ENCODE assay signal across 16 cellular contexts in the genomic region with DNA sequence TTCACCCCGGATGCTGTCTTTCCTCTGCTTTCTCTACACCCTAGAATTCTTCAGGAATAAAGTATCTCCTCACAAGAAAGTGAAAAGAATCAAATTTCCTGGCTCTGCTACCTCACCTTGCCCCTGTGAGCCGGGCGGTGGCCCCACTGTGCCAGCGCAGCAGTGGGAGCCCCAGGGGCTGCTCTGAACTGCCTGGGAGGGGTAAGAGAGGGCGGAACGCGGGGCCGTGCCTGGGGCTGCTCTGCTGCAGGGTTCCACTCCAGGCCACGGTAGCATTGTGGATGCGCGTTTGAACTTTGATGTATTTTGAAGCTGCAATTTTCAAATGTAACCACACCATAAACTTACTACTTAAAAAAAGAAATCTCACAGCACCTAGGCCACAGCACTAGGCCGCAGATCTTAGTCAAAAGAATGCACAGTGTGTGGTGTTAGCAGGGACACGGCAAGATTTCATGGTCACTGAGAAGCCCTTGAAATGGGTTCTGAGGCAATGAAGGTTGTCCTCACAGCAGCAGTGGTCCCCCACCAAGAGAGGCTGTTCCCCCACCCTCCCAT.
"Had no signal": no experiment of that assay in that cellular context is flagged by ENCODE, and none has a peak within 500 bp of the region (broad histone marks: within the 10 kb centered on the region; RNA-seq: fewer than 3 reads in every experiment).

No MANE protein-coding gene starts in this region.

- H3K4me3 Mint-ChIP-seq: stimulated activated memory B cell treated with anti-CD40 and anti-IgM and Interleukin-4, amounts not matched to agents 10 μg/mL and 1 μg/mL and 100 μg/mL, for 72 hours had no signal

- H3K9me3 Mint-ChIP-seq: stimulated activated memory B cell treated with anti-CD40 and anti-IgM and Interleukin-4, amounts not matched to agents 10 μg/mL and 1 μg/mL and 100 μg/mL, for 72 hours had no signal

- H3K27ac ChIP-seq: gastroesophageal sphincter, tibial artery had no signal

- H3K36me3 Mint-ChIP-seq: stimulated activated memory B cell treated with anti-CD40 and anti-IgM and Interleukin-4, amounts not matched to agents 10 μg/mL and 1 μg/mL and 100 μg/mL, for 72 hours had no signal

- H3K4me3 ChIP-seq: cardiac muscle cell, gastroesophageal sphincter, heart right ventricle, lung, tibial artery had no signal

- H3K4me1 ChIP-seq: gastroesophageal sphincter, tibial artery had no signal

- ATAC-seq: gastroesophageal sphincter; heart right ventricle; left cardiac atrium; stimulated activated memory B cell treated with anti-CD40 and anti-IgM and Interleukin-4, amounts not matched to agents 10 μg/mL and 1 μg/mL and 100 μg/mL, for 72 hours had no signal

- H3K27me3 Mint-ChIP-seq: stimulated activated memory B cell treated with anti-CD40 and anti-IgM and Interleukin-4, amounts not matched to agents 10 μg/mL and 1 μg/mL and 100 μg/mL, for 72 hours had no signal

- H3K9me3 ChIP-seq: gastroesophageal sphincter, heart right ventricle, tibial artery had no signal

- FAIRE-seq: endometrium, urothelium cell line had no signal

- DNase-seq: activated CD4-positive, CD25-positive, alpha-beta regulatory T cell treated with anti-CD3 and anti-CD28 coated beads, Interleukin-2, amount 50 U/mL, for 72 hours; activated gamma-delta T cell; activated T-cell treated with anti-CD3 and anti-CD28 coated beads, Interleukin-2, amount 50 U/mL, for 48 hours; heart right ventricle; left cardiac atrium; midbrain; stimulated activated CD4-positive, alpha-beta T cell treated with anti-CD3 and anti-CD28 coated beads, Interleukin-12 subunit alpha, Interleukin-12 subunit beta, amount 100 ng/mL, for 4 hours; stimulated activated CD4-positive, alpha-beta T cell treated with anti-CD3 and anti-CD28 coated beads, Interleukin-2, amount 100 ng/mL, for 24 hours; T1000; tibial artery had no signal

- H3K27me3 ChIP-seq: cardiac muscle cell, gastroesophageal sphincter had no signal

- H3K36me3 ChIP-seq: cardiac muscle cell, gastroesophageal sphincter, heart right ventricle, tibial artery had no signal
